In genomic region chr9:122314193-122314592, GRCh38 we compare ENCODE assay signal across 14 cellular contexts.
"Had no signal": no experiment of that assay in that cellular context is flagged by ENCODE, and none has a peak within 500 bp of the region (broad histone marks: within the 10 kb centered on the region; RNA-seq: fewer than 3 reads in every experiment).

No MANE protein-coding gene starts in this region.

- H3K27me3 ChIP-seq: foreskin keratinocyte, suprapubic skin, upper lobe of left lung had no signal

- H3K4me1 ChIP-seq: foreskin keratinocyte, parathyroid adenoma, suprapubic skin had no signal

- ATAC-seq: activated CD4-positive, alpha-beta T cell treated with anti-CD3 and anti-CD28 coated beads for 36 hours; activated CD8-positive, alpha-beta T cell treated with anti-CD3 and anti-CD28 coated beads for 36 hours; foreskin keratinocyte; stimulated activated naive CD8-positive, alpha-beta T cell treated with anti-CD3 and anti-CD28 coated beads, Interleukin-15, Interleukin-2, amounts not matched to agents 100 U/mL and 50 U/mL, for 24 hours had no signal

- H3K4me3 ChIP-seq: suprapubic skin, upper lobe of left lung had no signal

- H3K9ac ChIP-seq: parathyroid adenoma had no signal

- H3K79me2 ChIP-seq: parathyroid adenoma had no signal

- H3K9me3 ChIP-seq: suprapubic skin, upper lobe of left lung had no signal

- DNase-seq: activated CD4-positive, alpha-beta T cell treated with anti-CD3 and anti-CD28 coated beads for 36 hours; activated CD8-positive, alpha-beta memory T cell treated with anti-CD3 and anti-CD28 coated beads, Interleukin-2, amount 50 U/mL, for 4 hours; activated CD8-positive, alpha-beta T cell treated with anti-CD3 and anti-CD28 coated beads for 36 hours; activated naive CD4-positive, alpha-beta T cell; aorta; foreskin keratinocyte; naive B cell; stimulated activated CD4-positive, alpha-beta T cell treated with anti-CD3 and anti-CD28 coated beads, Interleukin-4, amount 100 ng/mL, for 1 hour; stimulated activated CD8-positive, alpha-beta memory T cell treated with anti-CD3 and anti-CD28 coated beads, Interleukin-4, amount 100 ng/mL, for 48 hours; stimulated activated naive CD8-positive, alpha-beta T cell treated with anti-CD3 and anti-CD28 coated beads, Interleukin-15, Interleukin-2, amounts not matched to agents 100 U/mL and 50 U/mL, for 24 hours; upper lobe of left lung; WERI-Rb-1 had no signal

- H2AFZ ChIP-seq: parathyroid adenoma had no signal

- H3K27ac ChIP-seq: foreskin keratinocyte, parathyroid adenoma, suprapubic skin, upper lobe of left lung, WERI-Rb-1 had no signal
